ENCODE assay signal across 7 cellular contexts in the genomic region with DNA sequence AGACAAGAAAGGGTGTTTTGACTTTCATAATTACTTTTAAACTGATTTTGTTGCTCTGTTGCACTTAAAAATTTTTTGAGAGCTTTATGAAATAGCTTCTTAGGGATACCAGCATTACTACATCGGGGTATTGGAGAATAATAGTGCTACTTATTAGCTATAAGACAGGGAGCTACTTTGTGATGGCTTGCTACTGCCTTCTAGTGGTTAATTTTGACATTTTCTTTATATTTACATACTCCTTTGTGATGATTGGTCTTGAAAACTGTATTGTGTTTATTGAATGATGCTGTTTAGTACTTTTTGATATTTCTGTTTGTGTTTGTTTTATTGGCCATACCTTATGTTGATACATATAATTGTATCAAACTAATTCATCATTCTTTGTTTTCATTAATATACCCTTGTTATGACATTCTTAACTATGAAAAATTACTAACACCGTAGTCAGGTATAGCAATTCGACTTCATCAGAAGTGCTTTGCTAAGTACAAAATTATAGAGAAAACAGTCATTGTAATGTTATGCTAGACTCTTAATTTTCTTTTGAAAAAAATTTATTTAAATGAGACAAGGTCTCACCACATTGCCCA.
A peak's percentile ranks its signal among the peaks of the same experiment; 100 is the strongest.
DNase-seq lines count a peak whose midpoint lies in the region; ATAC-seq and TF ChIP-seq lines count a peak whose summit lies in the region.

No MANE protein-coding gene starts in this region.

- H3K36me3 ChIP-seq in osteoblast (ENCODE audit: insufficient read depth, low read length), result peaks cover 49% of the 10 kb centered on the region

- no peaks in the 10 kb centered on the region for H3K9me3 ChIP-seq in osteoblast (ENCODE audit: low read depth, low read length)

- no peak for ATAC-seq in activated T-cell treated with anti-CD3 and anti-CD28 coated beads, Interleukin-2, amount 50 U/mL, for 72 hours (replicated peaks in 1 of 2)

- H3K9me3 Mint-ChIP-seq in activated T-cell treated with anti-CD3 and anti-CD28 coated beads, Interleukin-2, amount 50 U/mL, for 72 hours, result no peaks in the 10 kb centered on the region

- no peaks in the 10 kb centered on the region for H3K27me3 ChIP-seq in osteoblast (ENCODE audit: insufficient read depth, low read length)

- no peak overlapping the region for H3K4me2 ChIP-seq in osteoblast (ENCODE audit: insufficient read depth, low read length)

- peak; percentile 60 for DNase-seq in NCI-H1092 (lab: John Stamatoyannopoulos, UW)
- peak; percentile 49 for DNase-seq in SKM-1 (lab: John Stamatoyannopoulos, UW; ENCODE audit: unreplicated experiment)
- DNase-seq in fibroblast of the aortic adventitia (ENCODE audit: low read depth), result peak; percentile 87
- no peak for DNase-seq in osteoblast (ENCODE audit: insufficient read length, low spot score, missing footprints)
- no peak for DNase-seq in T-helper 9 cell
- no peak for DNase-seq in activated T-cell treated with anti-CD3 and anti-CD28 coated beads, Interleukin-2, amount 50 U/mL, for 72 hours

- no peaks in the 10 kb centered on the region for H3K4me1 Mint-ChIP-seq in activated T-cell treated with anti-CD3 and anti-CD28 coated beads, Interleukin-2, amount 50 U/mL, for 72 hours (ENCODE audit: low read depth)

- no peaks in the 10 kb centered on the region for H3K36me3 Mint-ChIP-seq in activated T-cell treated with anti-CD3 and anti-CD28 coated beads, Interleukin-2, amount 50 U/mL, for 72 hours (ENCODE audit: insufficient read depth in 2 of 2)

- H3K4me1 ChIP-seq in osteoblast (ENCODE audit: insufficient read depth, low read length), result peaks cover 40% of the 10 kb centered on the region

- no peak overlapping the region for H3K27ac Mint-ChIP-seq in activated T-cell treated with anti-CD3 and anti-CD28 coated beads, Interleukin-2, amount 50 U/mL, for 72 hours

- peak; percentile 6 for TF ChIP-seq CTCF in GM12801 (IDR thresholded peaks at IDR 0.05; ENCODE audit: extremely low read depth, insufficient read length)
- peak; percentile 72 for TF ChIP-seq CTCF in fibroblast of the aortic adventitia (IDR thresholded peaks at IDR 0.05; ENCODE audit: insufficient read depth, low read length)
- peak; percentile 77 for TF ChIP-seq CTCF in osteoblast (IDR thresholded peaks at IDR 0.05; ENCODE audit: extremely low read depth, low read depth, low read length)

- H4K20me1 ChIP-seq in osteoblast (ENCODE audit: insufficient read depth, low read length), result peaks cover 68% of the 10 kb centered on the region

- H3K79me2 ChIP-seq in osteoblast (ENCODE audit: insufficient read depth, low read length), result peaks cover 71% of the 10 kb centered on the region

- H3K27ac ChIP-seq in osteoblast (ENCODE audit: low read depth, low read length), result peak overlapping the region; percentile 50

- H3K27me3 Mint-ChIP-seq in activated T-cell treated with anti-CD3 and anti-CD28 coated beads, Interleukin-2, amount 50 U/mL, for 72 hours (ENCODE audit: low read depth), result no peaks in the 10 kb centered on the region

- no peak overlapping the region for H3K4me3 Mint-ChIP-seq in activated T-cell treated with anti-CD3 and anti-CD28 coated beads, Interleukin-2, amount 50 U/mL, for 72 hours

- H3K4me3 ChIP-seq in fibroblast of the aortic adventitia (ENCODE audit: low read depth, low read length) (no peak overlapping the region), osteoblast (ENCODE audit: insufficient read depth, low read length) (no peak overlapping the region)

- no peak overlapping the region for H2AFZ ChIP-seq in osteoblast (ENCODE audit: low read length)

Comparison
In these comparisons a context has a peak if more than half of its experiments do, and no peak if none do; other contexts are left out.
1. CTCF ChIP-seq: peak in every context shown above with its lines; median percentile 77 in osteoblast; 72 in fibroblast of the aortic adventitia; 6 in GM12801.
2. DNase-seq: peak in NCI-H1092 (single experiment), SKM-1 (single experiment) and fibroblast of the aortic adventitia (single experiment); none in osteoblast (single experiment), T-helper 9 cell (single experiment) and activated T-cell treated with anti-CD3 and anti-CD28 coated beads, Interleukin-2, amount 50 U/mL, for 72 hours (0 of 2).